ENCODE assay signal across 10 cellular contexts in genomic region chr4:60913646-60914045, GRCh38.
"Had no signal": no experiment of that assay in that cellular context is flagged by ENCODE, and none has a peak within 500 bp of the region (broad histone marks: within the 10 kb centered on the region; RNA-seq: fewer than 3 reads in every experiment).

No MANE protein-coding gene starts in this region.

- DNase-seq: H9, HCEC 1CT, HFFc6, KBM-7 had no signal

- FAIRE-seq: H1, H54, HepG2 had no signal

- H3K9ac ChIP-seq: KMS-11 had no signal

- ATAC-seq: GM23338, HepG2 had no signal

- H3K27ac ChIP-seq: HL-60, KMS-11 had no signal

- H3K4me2 ChIP-seq: GM23338, KMS-11 had no signal

- H3K4me3 ChIP-seq: GM23338 had no signal

- H2AFZ ChIP-seq: GM23338 had no signal
